ENCODE assay signal across 12 cellular contexts in the genomic region with DNA sequence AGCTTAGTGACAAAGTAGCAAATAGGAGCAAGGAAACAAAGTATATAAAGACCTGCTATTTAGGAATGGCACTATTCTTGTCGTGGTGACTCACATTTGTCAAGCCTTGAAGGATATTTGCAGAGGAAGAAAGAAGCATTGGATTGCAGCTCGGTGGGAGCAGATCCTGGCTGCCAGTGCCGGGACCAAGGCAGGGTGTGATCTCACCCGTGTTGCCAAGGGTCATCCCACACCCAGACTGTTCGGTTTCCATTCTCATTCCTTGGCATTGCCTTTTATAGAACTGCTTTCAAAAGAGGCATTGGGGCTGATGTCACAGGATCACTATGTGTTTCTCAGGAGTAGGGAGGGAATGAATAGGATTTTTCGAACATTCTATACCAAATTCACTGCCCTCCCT.
DNase-seq lines count a peak whose midpoint lies in the region; ATAC-seq and TF ChIP-seq lines count a peak whose summit lies in the region.
"Had no signal": no experiment of that assay in that cellular context is flagged by ENCODE, and none has a peak within 500 bp of the region (broad histone marks: within the 10 kb centered on the region; RNA-seq: fewer than 3 reads in every experiment).

No MANE protein-coding gene starts in this region.

- no peaks in the 10 kb centered on the region for H3K27me3 Mint-ChIP-seq in type B pancreatic cell
- no peaks in the 10 kb centered on the region for H3K27me3 Mint-ChIP-seq in natural killer cell treated with Interleukin-12 subunit alpha and Interleukin-12 subunit beta and Interleukin-15 and Interleukin-18, amount 100 ng/mL, for 72 hours
- H3K27me3 Mint-ChIP-seq: CD8-positive, alpha-beta memory T cell had no signal

- peak overlapping the region; percentile 84 for H3K27ac Mint-ChIP-seq in type B pancreatic cell
- H3K27ac Mint-ChIP-seq in natural killer cell treated with Interleukin-12 subunit alpha and Interleukin-12 subunit beta and Interleukin-15 and Interleukin-18, amount 100 ng/mL, for 72 hours: no peak overlapping the region
- H3K27ac Mint-ChIP-seq: CD8-positive, alpha-beta memory T cell had no signal

- no peak overlapping the region for H4K8ac ChIP-seq in neuronal stem cell (ENCODE audit: low read depth, low read length)

- WGBS in neuronal stem cell (ENCODE audit: extremely low coverage in 2 of 2, insufficient read length in 2 of 2, insufficient replicate concordance in 1 of 2), 2 donors: no CpG with 5 or more reads among the region's 6 CpGs

- H3K18ac ChIP-seq in neuronal stem cell (ENCODE audit: low read length): no peak overlapping the region

- DNase-seq in left cardiac atrium: no peak
- DNase-seq in neuronal stem cell (ENCODE audit: low spot score): peak; percentile 56
- no peak for DNase-seq in type B pancreatic cell (ENCODE audit: extremely low spot score, unreplicated experiment)
- DNase-seq in HuH-7 (ENCODE audit: low spot score): no peak
- DNase-seq in natural killer cell treated with Interleukin-12 subunit alpha and Interleukin-12 subunit beta and Interleukin-15 and Interleukin-18, amount 100 ng/mL, for 72 hours (ENCODE audit: low spot score): no peak
- DNase-seq in KG1 (lab: John Stamatoyannopoulos, UW): no peak
- DNase-seq: CD8-positive, alpha-beta memory T cell; NCI-H146; stimulated activated CD4-positive, alpha-beta T cell treated with anti-CD3 and anti-CD28 coated beads, Interleukin-2, amount 100 ng/mL, for 48 hours; stimulated activated naive CD8-positive, alpha-beta T cell treated with anti-CD3 and anti-CD28 coated beads, Interleukin-15, Interleukin-2, amounts not matched to agents 100 U/mL and 50 U/mL, for 24 hours had no signal

- H2BK120ac ChIP-seq in neuronal stem cell (ENCODE audit: low read depth, low read length): no peak overlapping the region

- no peak overlapping the region for H2AFZ ChIP-seq in neuronal stem cell (ENCODE audit: low read length)

- H3K4me2 ChIP-seq in neuronal stem cell (ENCODE audit: insufficient read depth, low read length, poor library complexity, severe bottlenecking): no peak overlapping the region

- H3K4me1 Mint-ChIP-seq in type B pancreatic cell (ENCODE audit: unreplicated experiment): peaks cover 29% of the 10 kb centered on the region
- H3K4me1 Mint-ChIP-seq in natural killer cell treated with Interleukin-12 subunit alpha and Interleukin-12 subunit beta and Interleukin-15 and Interleukin-18, amount 100 ng/mL, for 72 hours (ENCODE audit: low read depth in 2 of 2): no peaks in the 10 kb centered on the region
- H3K4me1 Mint-ChIP-seq: CD8-positive, alpha-beta memory T cell had no signal

- no peak overlapping the region for H3K9ac ChIP-seq in neuronal stem cell (ENCODE audit: low read depth, low read length, poor library complexity)

- H3K27ac ChIP-seq in angular gyrus (ENCODE audit: low read depth, low read length): peak overlapping the region; percentile 75
- peak overlapping the region; percentile 81 for H3K27ac ChIP-seq in neuronal stem cell (replicated peaks; ENCODE audit: low read length)

- no peak overlapping the region for H2BK5ac ChIP-seq in neuronal stem cell (ENCODE audit: low read length)

- H3K9me3 Mint-ChIP-seq in type B pancreatic cell: no peaks in the 10 kb centered on the region
- peaks cover 11% of the 10 kb centered on the region for H3K9me3 Mint-ChIP-seq in natural killer cell treated with Interleukin-12 subunit alpha and Interleukin-12 subunit beta and Interleukin-15 and Interleukin-18, amount 100 ng/mL, for 72 hours

- no peak overlapping the region for H2AK5ac ChIP-seq in neuronal stem cell (ENCODE audit: low read depth, low read length)

- peaks cover 3% of the 10 kb centered on the region for H3K36me3 Mint-ChIP-seq in type B pancreatic cell
- H3K36me3 Mint-ChIP-seq in natural killer cell treated with Interleukin-12 subunit alpha and Interleukin-12 subunit beta and Interleukin-15 and Interleukin-18, amount 100 ng/mL, for 72 hours: peaks cover 4% of the 10 kb centered on the region
- H3K36me3 Mint-ChIP-seq: CD8-positive, alpha-beta memory T cell had no signal

- peaks cover 11 to 30% of the 10 kb centered on the region in 2 donors for H3K4me1 ChIP-seq in neuronal stem cell (ENCODE audit: control insufficient read depth in 2 of 2, insufficient read depth in 1 of 2, low read depth in 1 of 2, low read length in 2 of 2)

- H3K9me3 ChIP-seq in neuronal stem cell (replicated peaks in 1 of 2; ENCODE audit: control insufficient read depth in 2 of 2, insufficient read depth in 1 of 2, low read depth in 1 of 2, low read length in 2 of 2): peaks cover 0 to 17% of the 10 kb centered on the region in 2 donors

- H3K79me1 ChIP-seq in neuronal stem cell (ENCODE audit: low read depth, low read length): no peaks in the 10 kb centered on the region

- no peak overlapping the region for H2BK12ac ChIP-seq in neuronal stem cell (ENCODE audit: low read length)

- intact Hi-C loops in left cardiac atrium (cut with DNase I): no loop called here

- no peak overlapping the region for H4K91ac ChIP-seq in neuronal stem cell (ENCODE audit: low read depth, low read length, poor library complexity)

- H3K4ac ChIP-seq in neuronal stem cell (ENCODE audit: low read length): no peak overlapping the region

- no peak for TF ChIP-seq CTCF in type B pancreatic cell (conservative IDR thresholded peaks at IDR 0.05)

- no peak overlapping the region for H2BK15ac ChIP-seq in neuronal stem cell (ENCODE audit: low read length)

- H3K4me3 ChIP-seq in neuronal stem cell (ENCODE audit: low read length in 2 of 2): peak overlapping the region in 1 of 2 donors; percentile 12

- no peak overlapping the region for H3K14ac ChIP-seq in neuronal stem cell (ENCODE audit: low read length)

- H3K4me3 Mint-ChIP-seq in type B pancreatic cell: peak overlapping the region; percentile 54
- no peak overlapping the region for H3K4me3 Mint-ChIP-seq in natural killer cell treated with Interleukin-12 subunit alpha and Interleukin-12 subunit beta and Interleukin-15 and Interleukin-18, amount 100 ng/mL, for 72 hours
- H3K4me3 Mint-ChIP-seq: CD8-positive, alpha-beta memory T cell had no signal

- ATAC-seq in left cardiac atrium (peak; percentile 71 to 80), HG03196 (IDR thresholded peaks at IDR 0.05; ENCODE audit: unreplicated experiment) (no peak)
- ATAC-seq in natural killer cell treated with Interleukin-12 subunit alpha and Interleukin-12 subunit beta and Interleukin-15 and Interleukin-18, amount 100 ng/mL, for 72 hours: no peak
- ATAC-seq: stimulated activated naive CD8-positive, alpha-beta T cell treated with anti-CD3 and anti-CD28 coated beads, Interleukin-15, Interleukin-2, amounts not matched to agents 100 U/mL and 50 U/mL, for 24 hours had no signal

- H3K36me3 ChIP-seq in neuronal stem cell (replicated peaks in 1 of 2; ENCODE audit: control insufficient read depth in 2 of 2, insufficient read depth in 2 of 2, low read length in 2 of 2): no peaks in the 10 kb centered on the region

- no peak overlapping the region for H3K23ac ChIP-seq in neuronal stem cell (ENCODE audit: low read depth, low read length, poor library complexity)

- no peaks in the 10 kb centered on the region for H3K27me3 ChIP-seq in neuronal stem cell (ENCODE audit: control insufficient read depth in 3 of 3, insufficient read depth in 3 of 3, low read depth in 1 of 3, low read length in 3 of 3)

Comparison
In these comparisons a context has a peak if more than half of its experiments do, and no peak if none do; other contexts are left out.
1. ATAC-seq: peak in left cardiac atrium (2 of 2); none in HG03196 (single experiment) and natural killer cell treated with Interleukin-12 subunit alpha and Interleukin-12 subunit beta and Interleukin-15 and Interleukin-18, amount 100 ng/mL, for 72 hours (0 of 2).